20 cellular contexts compared by ENCODE assay signal in the genomic region with DNA sequence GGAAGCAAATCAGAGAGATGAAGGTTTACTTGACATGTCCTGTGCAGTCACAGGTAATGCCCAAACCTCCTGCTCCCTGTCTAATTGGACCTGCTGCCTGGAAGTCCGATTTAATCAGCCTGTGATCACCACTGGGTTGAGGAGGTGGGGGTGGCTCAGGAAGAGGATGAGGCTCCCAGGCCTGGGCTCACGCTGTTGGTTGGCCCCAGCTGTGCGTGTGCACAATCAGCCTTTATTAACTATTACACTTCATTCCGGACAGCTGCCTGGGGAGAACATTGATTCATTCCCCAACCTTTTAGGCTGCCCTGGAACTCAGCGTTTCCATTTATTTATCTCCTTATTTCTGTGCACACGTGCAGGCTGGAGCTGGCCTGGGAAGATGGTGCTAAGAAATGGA.
"Had no signal": no experiment of that assay in that cellular context is flagged by ENCODE, and none has a peak within 500 bp of the region (broad histone marks: within the 10 kb centered on the region; RNA-seq: fewer than 3 reads in every experiment).

No MANE protein-coding gene starts in this region.

- H3K4me1 Mint-ChIP-seq: activated naive CD8-positive, alpha-beta T cell treated with anti-CD3 and anti-CD28 coated beads, Interleukin-2, amount 10 ng/mL, durations not matched to agents 7 days and 5 days; natural killer cell; stimulated activated naive CD8-positive, alpha-beta T cell treated with anti-CD3 and anti-CD28 coated beads, Interleukin-15, amount 100 ng/mL, for 72 hours had no signal

- H3K27me3 ChIP-seq: ascending aorta, SJSA1, thyroid gland had no signal

- H3K27ac ChIP-seq: ascending aorta, gastroesophageal sphincter, left ventricle myocardium inferior, neutrophil, psoas muscle, SJSA1, spleen, thyroid gland had no signal

- H3K36me3 ChIP-seq: ascending aorta, gastroesophageal sphincter, left ventricle myocardium inferior, neutrophil, SJSA1, spleen, thyroid gland had no signal

- H3K9me3 ChIP-seq: ascending aorta, gastroesophageal sphincter, left ventricle myocardium inferior, neutrophil, psoas muscle, SJSA1, spleen, thyroid gland had no signal

- DNase-seq: activated CD4-positive, alpha-beta T cell treated with anti-CD3 and anti-CD28 coated beads for 4 hours; activated CD8-positive, alpha-beta memory T cell treated with anti-CD3 and anti-CD28 coated beads, Interleukin-2, amount 50 U/mL, for 4 hours; activated CD8-positive, alpha-beta T cell treated with anti-CD3 and anti-CD28 coated beads, Interleukin-2, amount 10 ng/mL, durations not matched to agents 7 days and 5 days; activated gamma-delta T cell treated with Interleukin-2 at 50 U/mL for 16 hours; activated naive CD8-positive, alpha-beta T cell treated with anti-CD3 and anti-CD28 coated beads, Interleukin-2, amount 10 ng/mL, durations not matched to agents 7 days and 5 days; activated T-cell treated with anti-CD3 and anti-CD28 coated beads, Interleukin-2, amount 50 U/mL, for 72 hours; kidney; left ventricle myocardium inferior; mesenchymal stem cell; natural killer cell; psoas muscle; spleen; stimulated activated naive CD8-positive, alpha-beta T cell treated with anti-CD3 and anti-CD28 coated beads, Interleukin-15, amount 100 ng/mL, for 72 hours; T-helper 9 cell; thyroid gland had no signal

- H3K4me3 Mint-ChIP-seq: activated CD8-positive, alpha-beta T cell treated with anti-CD3 and anti-CD28 coated beads, Interleukin-2, amount 10 ng/mL, durations not matched to agents 7 days and 5 days; activated naive CD8-positive, alpha-beta T cell treated with anti-CD3 and anti-CD28 coated beads, Interleukin-2, amount 10 ng/mL, durations not matched to agents 7 days and 5 days; activated T-cell treated with anti-CD3 and anti-CD28 coated beads, Interleukin-2, amount 50 U/mL, for 72 hours; natural killer cell; stimulated activated naive CD8-positive, alpha-beta T cell treated with anti-CD3 and anti-CD28 coated beads, Interleukin-15, amount 100 ng/mL, for 72 hours had no signal

- H3K4me1 ChIP-seq: ascending aorta, gastroesophageal sphincter, psoas muscle, SJSA1, thyroid gland had no signal

- H3K36me3 Mint-ChIP-seq: activated naive CD8-positive, alpha-beta T cell treated with anti-CD3 and anti-CD28 coated beads, Interleukin-2, amount 10 ng/mL, durations not matched to agents 7 days and 5 days; natural killer cell had no signal

- H3K4me3 ChIP-seq: ascending aorta, gastroesophageal sphincter, left ventricle myocardium inferior, psoas muscle, SJSA1, spleen, thyroid gland had no signal

- H3K9me3 Mint-ChIP-seq: activated naive CD8-positive, alpha-beta T cell treated with anti-CD3 and anti-CD28 coated beads, Interleukin-2, amount 10 ng/mL, durations not matched to agents 7 days and 5 days; activated T-cell treated with anti-CD3 and anti-CD28 coated beads, Interleukin-2, amount 50 U/mL, for 72 hours; natural killer cell; stimulated activated naive CD8-positive, alpha-beta T cell treated with anti-CD3 and anti-CD28 coated beads, Interleukin-15, amount 100 ng/mL, for 72 hours had no signal

- ATAC-seq: activated CD8-positive, alpha-beta T cell treated with anti-CD3 and anti-CD28 coated beads, Interleukin-2, amount 10 ng/mL, durations not matched to agents 7 days and 5 days; activated T-cell treated with anti-CD3 and anti-CD28 coated beads, Interleukin-2, amount 50 U/mL, for 72 hours; gastroesophageal sphincter; natural killer cell; psoas muscle; sciatic nerve; stimulated activated naive CD8-positive, alpha-beta T cell treated with anti-CD3 and anti-CD28 coated beads, Interleukin-15, amount 100 ng/mL, for 72 hours had no signal

- H3K27ac Mint-ChIP-seq: activated CD8-positive, alpha-beta T cell treated with anti-CD3 and anti-CD28 coated beads, Interleukin-2, amount 10 ng/mL, durations not matched to agents 7 days and 5 days; activated naive CD8-positive, alpha-beta T cell treated with anti-CD3 and anti-CD28 coated beads, Interleukin-2, amount 10 ng/mL, durations not matched to agents 7 days and 5 days; activated T-cell treated with anti-CD3 and anti-CD28 coated beads, Interleukin-2, amount 50 U/mL, for 72 hours; natural killer cell; stimulated activated naive CD8-positive, alpha-beta T cell treated with anti-CD3 and anti-CD28 coated beads, Interleukin-15, amount 100 ng/mL, for 72 hours had no signal
